Comparison of ENCODE assay signal across 1 cellular context in genomic region chr1:207981976-207982375, GRCh38.
TF ChIP-seq lines count a peak whose summit lies in the region.

No MANE protein-coding gene starts in this region.

TF ChIP-seq in SK-N-SH treated with all-trans-retinoic acid at 6 μM for 48 hours, 23 proteins besides CTCF, POLR2A, EP300 and RAD21 (continued from another document):
- TF ChIP-seq CSRNP3 (CRISPR knock-in tag; IDR thresholded peaks at IDR 0.05), result no peak
- no peak for TF ChIP-seq PPARA (CRISPR knock-in tag; IDR thresholded peaks at IDR 0.05; ENCODE audit: borderline replicate concordance)
- no peak for TF ChIP-seq ZC3H10 (CRISPR knock-in tag; IDR thresholded peaks at IDR 0.05)
